In the genomic region with DNA sequence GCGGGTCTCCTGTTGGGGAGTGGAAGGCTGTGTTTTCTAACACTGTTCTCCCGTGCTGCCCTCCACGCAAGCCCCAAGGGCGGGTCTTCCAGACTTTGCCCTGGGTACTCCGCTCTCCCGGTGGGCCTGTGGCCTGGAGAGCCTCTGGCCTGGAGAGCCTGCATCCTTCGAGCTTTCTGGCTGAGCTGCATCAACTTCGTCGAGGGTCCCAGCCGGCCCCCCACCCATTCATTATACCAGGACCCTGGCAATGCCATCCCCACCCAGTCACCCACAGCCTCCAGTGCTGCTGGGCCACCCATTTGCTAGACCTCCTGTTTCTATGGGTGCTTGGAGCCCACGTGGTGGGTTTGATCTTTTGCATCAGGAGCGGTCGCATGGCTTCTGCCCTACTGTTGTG, we compare ENCODE assay signal across 21 cellular contexts.
"Had no signal": no experiment of that assay in that cellular context is flagged by ENCODE, and none has a peak within 500 bp of the region (broad histone marks: within the 10 kb centered on the region; RNA-seq: fewer than 3 reads in every experiment).

No MANE protein-coding gene starts in this region.

- DNase-seq: activated CD4-positive, alpha-beta memory T cell treated with anti-CD3 and anti-CD28 coated beads for 36 hours; activated CD4-positive, alpha-beta T cell treated with anti-CD3 and anti-CD28 coated beads, Interleukin-2, amount 10 ng/mL, durations not matched to agents 7 days and 5 days; activated CD4-positive, CD25-positive, alpha-beta regulatory T cell; activated gamma-delta T cell treated with Interleukin-2 at 50 U/mL for 16 hours; activated naive CD4-positive, alpha-beta T cell treated with anti-CD3 and anti-CD28 coated beads, Interleukin-2, amount 50 U/mL, for 16 hours; activated naive CD8-positive, alpha-beta T cell treated with anti-CD3 and anti-CD28 coated beads, Interleukin-2, amount 10 ng/mL, durations not matched to agents 7 days and 5 days; activated T-cell treated with anti-CD3 and anti-CD28 coated beads, Interleukin-2, amount 50 U/mL, for 4 hours; anterior cingulate cortex; KG1; NCI-H1092 treated with DMSO at 0.1 percent for 48 hours; NCI-H1417 treated with DMSO at 0.1 percent for 48 hours; NCI-H1694; NCI-H2029; NCI-H2107; NCI-H2171 treated with DMSO at 0.1 percent for 48 hours; NCI-H226; NCI-H526 treated with DMSO at 0.1 percent for 48 hours; NCI-H82; RPMI8226; T-helper 1 cell had no signal

- ATAC-seq: activated T-cell treated with anti-CD3 and anti-CD28 coated beads, Interleukin-2, amount 50 U/mL, for 4 hours; Right ventricle myocardium inferior had no signal
